Comparison of ENCODE assay signal across 1 cellular context in genomic region chr14:105490572-105491365, GRCh38.
TF ChIP-seq lines count a peak whose summit lies in the region.

TSS of gene TEDC1 (plus strand) at chr14:105491246. CDS start at chr14:105491376, 130 bp downstream.

TF ChIP-seq in liver, 16 proteins besides CTCF, POLR2A, EP300 and RAD21 (continued from another document):
- TF ChIP-seq MAX (IDR thresholded peaks at IDR 0.05) (peak; percentile 93), FOXA2 (IDR thresholded peaks at IDR 0.05) (peak; percentile 70), YY1 (IDR thresholded peaks at IDR 0.05) (peak; percentile 86), RXRA (IDR thresholded peaks at IDR 0.05) (peak; percentile 30 to 46), GABPA (IDR thresholded peaks at IDR 0.05 in 1 of 2, conservative IDR thresholded peaks at IDR 0.05 in 1 of 2) (peak; percentile 91 to 96)
- TF ChIP-seq, protein P1, sequence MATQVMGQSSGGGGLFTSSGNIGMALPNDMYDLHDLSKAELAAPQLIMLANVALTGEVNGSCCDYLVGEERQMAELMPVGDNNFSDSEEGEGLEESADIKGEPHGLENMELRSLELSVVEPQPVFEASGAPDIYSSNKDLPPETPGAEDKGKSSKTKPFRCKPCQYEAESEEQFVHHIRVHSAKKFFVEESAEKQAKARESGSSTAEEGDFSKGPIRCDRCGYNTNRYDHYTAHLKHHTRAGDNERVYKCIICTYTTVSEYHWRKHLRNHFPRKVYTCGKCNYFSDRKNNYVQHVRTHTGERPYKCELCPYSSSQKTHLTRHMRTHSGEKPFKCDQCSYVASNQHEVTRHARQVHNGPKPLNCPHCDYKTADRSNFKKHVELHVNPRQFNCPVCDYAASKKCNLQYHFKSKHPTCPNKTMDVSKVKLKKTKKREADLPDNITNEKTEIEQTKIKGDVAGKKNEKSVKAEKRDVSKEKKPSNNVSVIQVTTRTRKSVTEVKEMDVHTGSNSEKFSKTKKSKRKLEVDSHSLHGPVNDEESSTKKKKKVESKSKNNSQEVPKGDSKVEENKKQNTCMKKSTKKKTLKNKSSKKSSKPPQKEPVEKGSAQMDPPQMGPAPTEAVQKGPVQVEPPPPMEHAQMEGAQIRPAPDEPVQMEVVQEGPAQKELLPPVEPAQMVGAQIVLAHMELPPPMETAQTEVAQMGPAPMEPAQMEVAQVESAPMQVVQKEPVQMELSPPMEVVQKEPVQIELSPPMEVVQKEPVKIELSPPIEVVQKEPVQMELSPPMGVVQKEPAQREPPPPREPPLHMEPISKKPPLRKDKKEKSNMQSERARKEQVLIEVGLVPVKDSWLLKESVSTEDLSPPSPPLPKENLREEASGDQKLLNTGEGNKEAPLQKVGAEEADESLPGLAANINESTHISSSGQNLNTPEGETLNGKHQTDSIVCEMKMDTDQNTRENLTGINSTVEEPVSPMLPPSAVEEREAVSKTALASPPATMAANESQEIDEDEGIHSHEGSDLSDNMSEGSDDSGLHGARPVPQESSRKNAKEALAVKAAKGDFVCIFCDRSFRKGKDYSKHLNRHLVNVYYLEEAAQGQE (IDR thresholded peaks at IDR 0.05), result peak; percentile 61
